Comparison of ENCODE assay signal across 1 cellular context in genomic region chr1:62436466-62437272, GRCh38.
TF ChIP-seq lines count a peak whose summit lies in the region.

USP1 (plus strand) TSS chr1:62437049; CDS start chr1:62439868, 2,819 bp downstream.

TF ChIP-seq in K562, 482 proteins besides CTCF, POLR2A, EP300 and RAD21 (continued from another document and continues in another):
- TF ChIP-seq, protein P1, sequence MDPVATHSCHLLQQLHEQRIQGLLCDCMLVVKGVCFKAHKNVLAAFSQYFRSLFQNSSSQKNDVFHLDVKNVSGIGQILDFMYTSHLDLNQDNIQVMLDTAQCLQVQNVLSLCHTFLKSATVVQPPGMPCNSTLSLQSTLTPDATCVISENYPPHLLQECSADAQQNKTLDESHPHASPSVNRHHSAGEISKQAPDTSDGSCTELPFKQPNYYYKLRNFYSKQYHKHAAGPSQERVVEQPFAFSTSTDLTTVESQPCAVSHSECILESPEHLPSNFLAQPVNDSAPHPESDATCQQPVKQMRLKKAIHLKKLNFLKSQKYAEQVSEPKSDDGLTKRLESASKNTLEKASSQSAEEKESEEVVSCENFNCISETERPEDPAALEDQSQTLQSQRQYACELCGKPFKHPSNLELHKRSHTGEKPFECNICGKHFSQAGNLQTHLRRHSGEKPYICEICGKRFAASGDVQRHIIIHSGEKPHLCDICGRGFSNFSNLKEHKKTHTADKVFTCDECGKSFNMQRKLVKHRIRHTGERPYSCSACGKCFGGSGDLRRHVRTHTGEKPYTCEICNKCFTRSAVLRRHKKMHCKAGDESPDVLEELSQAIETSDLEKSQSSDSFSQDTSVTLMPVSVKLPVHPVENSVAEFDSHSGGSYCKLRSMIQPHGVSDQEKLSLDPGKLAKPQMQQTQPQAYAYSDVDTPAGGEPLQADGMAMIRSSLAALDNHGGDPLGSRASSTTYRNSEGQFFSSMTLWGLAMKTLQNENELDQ (CRISPR knock-in tag; IDR thresholded peaks at IDR 0.05; ENCODE audit: borderline replicate concordance), result no peak
- TF ChIP-seq, protein P2, sequence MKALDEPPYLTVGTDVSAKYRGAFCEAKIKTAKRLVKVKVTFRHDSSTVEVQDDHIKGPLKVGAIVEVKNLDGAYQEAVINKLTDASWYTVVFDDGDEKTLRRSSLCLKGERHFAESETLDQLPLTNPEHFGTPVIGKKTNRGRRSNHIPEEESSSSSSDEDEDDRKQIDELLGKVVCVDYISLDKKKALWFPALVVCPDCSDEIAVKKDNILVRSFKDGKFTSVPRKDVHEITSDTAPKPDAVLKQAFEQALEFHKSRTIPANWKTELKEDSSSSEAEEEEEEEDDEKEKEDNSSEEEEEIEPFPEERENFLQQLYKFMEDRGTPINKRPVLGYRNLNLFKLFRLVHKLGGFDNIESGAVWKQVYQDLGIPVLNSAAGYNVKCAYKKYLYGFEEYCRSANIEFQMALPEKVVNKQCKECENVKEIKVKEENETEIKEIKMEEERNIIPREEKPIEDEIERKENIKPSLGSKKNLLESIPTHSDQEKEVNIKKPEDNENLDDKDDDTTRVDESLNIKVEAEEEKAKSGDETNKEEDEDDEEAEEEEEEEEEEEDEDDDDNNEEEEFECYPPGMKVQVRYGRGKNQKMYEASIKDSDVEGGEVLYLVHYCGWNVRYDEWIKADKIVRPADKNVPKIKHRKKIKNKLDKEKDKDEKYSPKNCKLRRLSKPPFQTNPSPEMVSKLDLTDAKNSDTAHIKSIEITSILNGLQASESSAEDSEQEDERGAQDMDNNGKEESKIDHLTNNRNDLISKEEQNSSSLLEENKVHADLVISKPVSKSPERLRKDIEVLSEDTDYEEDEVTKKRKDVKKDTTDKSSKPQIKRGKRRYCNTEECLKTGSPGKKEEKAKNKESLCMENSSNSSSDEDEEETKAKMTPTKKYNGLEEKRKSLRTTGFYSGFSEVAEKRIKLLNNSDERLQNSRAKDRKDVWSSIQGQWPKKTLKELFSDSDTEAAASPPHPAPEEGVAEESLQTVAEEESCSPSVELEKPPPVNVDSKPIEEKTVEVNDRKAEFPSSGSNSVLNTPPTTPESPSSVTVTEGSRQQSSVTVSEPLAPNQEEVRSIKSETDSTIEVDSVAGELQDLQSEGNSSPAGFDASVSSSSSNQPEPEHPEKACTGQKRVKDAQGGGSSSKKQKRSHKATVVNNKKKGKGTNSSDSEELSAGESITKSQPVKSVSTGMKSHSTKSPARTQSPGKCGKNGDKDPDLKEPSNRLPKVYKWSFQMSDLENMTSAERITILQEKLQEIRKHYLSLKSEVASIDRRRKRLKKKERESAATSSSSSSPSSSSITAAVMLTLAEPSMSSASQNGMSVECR (CRISPR knock-in tag; IDR thresholded peaks at IDR 0.05), result peak; percentile 76
- TF ChIP-seq, protein P3, sequence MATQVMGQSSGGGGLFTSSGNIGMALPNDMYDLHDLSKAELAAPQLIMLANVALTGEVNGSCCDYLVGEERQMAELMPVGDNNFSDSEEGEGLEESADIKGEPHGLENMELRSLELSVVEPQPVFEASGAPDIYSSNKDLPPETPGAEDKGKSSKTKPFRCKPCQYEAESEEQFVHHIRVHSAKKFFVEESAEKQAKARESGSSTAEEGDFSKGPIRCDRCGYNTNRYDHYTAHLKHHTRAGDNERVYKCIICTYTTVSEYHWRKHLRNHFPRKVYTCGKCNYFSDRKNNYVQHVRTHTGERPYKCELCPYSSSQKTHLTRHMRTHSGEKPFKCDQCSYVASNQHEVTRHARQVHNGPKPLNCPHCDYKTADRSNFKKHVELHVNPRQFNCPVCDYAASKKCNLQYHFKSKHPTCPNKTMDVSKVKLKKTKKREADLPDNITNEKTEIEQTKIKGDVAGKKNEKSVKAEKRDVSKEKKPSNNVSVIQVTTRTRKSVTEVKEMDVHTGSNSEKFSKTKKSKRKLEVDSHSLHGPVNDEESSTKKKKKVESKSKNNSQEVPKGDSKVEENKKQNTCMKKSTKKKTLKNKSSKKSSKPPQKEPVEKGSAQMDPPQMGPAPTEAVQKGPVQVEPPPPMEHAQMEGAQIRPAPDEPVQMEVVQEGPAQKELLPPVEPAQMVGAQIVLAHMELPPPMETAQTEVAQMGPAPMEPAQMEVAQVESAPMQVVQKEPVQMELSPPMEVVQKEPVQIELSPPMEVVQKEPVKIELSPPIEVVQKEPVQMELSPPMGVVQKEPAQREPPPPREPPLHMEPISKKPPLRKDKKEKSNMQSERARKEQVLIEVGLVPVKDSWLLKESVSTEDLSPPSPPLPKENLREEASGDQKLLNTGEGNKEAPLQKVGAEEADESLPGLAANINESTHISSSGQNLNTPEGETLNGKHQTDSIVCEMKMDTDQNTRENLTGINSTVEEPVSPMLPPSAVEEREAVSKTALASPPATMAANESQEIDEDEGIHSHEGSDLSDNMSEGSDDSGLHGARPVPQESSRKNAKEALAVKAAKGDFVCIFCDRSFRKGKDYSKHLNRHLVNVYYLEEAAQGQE (CRISPR knock-in tag; IDR thresholded peaks at IDR 0.05; ENCODE audit: low read depth), result peak; percentile 67
- TF ChIP-seq, protein P4, sequence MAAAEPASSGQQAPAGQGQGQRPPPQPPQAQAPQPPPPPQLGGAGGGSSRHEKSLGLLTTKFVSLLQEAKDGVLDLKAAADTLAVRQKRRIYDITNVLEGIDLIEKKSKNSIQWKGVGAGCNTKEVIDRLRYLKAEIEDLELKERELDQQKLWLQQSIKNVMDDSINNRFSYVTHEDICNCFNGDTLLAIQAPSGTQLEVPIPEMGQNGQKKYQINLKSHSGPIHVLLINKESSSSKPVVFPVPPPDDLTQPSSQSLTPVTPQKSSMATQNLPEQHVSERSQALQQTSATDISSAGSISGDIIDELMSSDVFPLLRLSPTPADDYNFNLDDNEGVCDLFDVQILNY (CRISPR knock-in tag; IDR thresholded peaks at IDR 0.05), result peak; percentile 64; the same call in 1 of the 2 replicates
- TF ChIP-seq FOXA3 (CRISPR knock-in tag; conservative IDR thresholded peaks at IDR 0.05 in 1 of 2, IDR thresholded peaks at IDR 0.05 in 1 of 2) (no peak), TCFL5 (CRISPR knock-in tag; conservative IDR thresholded peaks at IDR 0.05) (no peak), ZNF778 (CRISPR knock-in tag; IDR thresholded peaks at IDR 0.05) (no peak), ELK1 (CRISPR knock-in tag; IDR thresholded peaks at IDR 0.05) (no peak), CC2D1A (IDR thresholded peaks at IDR 0.05) (peak; percentile 92), POLR2B (IDR thresholded peaks at IDR 0.05; ENCODE audit: low read depth, partially characterized antibody) (peak; percentile 80), MCM7 (IDR thresholded peaks at IDR 0.05) (no peak), ZNF445 (CRISPR knock-in tag; IDR thresholded peaks at IDR 0.05; ENCODE audit: low read depth) (no peak), XRCC5 (IDR thresholded peaks at IDR 0.05; ENCODE audit: low read depth, low read length) (peak; percentile 60; the same call in 1 of the 2 replicates), CEBPB (tag; IDR thresholded peaks at IDR 0.05) (no peak), FOXJ2 (tag; IDR thresholded peaks at IDR 0.05) (no peak), ZNF277 (CRISPR knock-in tag; IDR thresholded peaks at IDR 0.05; ENCODE audit: borderline replicate concordance) (no peak), EP400 (IDR thresholded peaks at IDR 0.05) (peak; percentile 90), ZFX (CRISPR knock-in tag; IDR thresholded peaks at IDR 0.05) (no peak), ZNF586 (CRISPR knock-in tag; conservative IDR thresholded peaks at IDR 0.05) (no peak; the same call in 1 of the 2 replicates), NFIC (IDR thresholded peaks at IDR 0.05) (0 out of 2 replicates have a peak, but pooled peaks have one; percentile 9), KLF16 (IDR thresholded peaks at IDR 0.05) (no peak), ATF2 (CRISPR knock-in tag; IDR thresholded peaks at IDR 0.05) (no peak), ZBTB7A (IDR thresholded peaks at IDR 0.05; ENCODE audit: borderline replicate concordance, control insufficient read depth, low read depth, low read length) (peak; percentile 95), SMARCA5 (IDR thresholded peaks at IDR 0.05) (no peak), MECOM (CRISPR knock-in tag; IDR thresholded peaks at IDR 0.05) (no peak), CSDE1 (IDR thresholded peaks at IDR 0.05) (no peak), ZNF146 (CRISPR knock-in tag; IDR thresholded peaks at IDR 0.05; ENCODE audit: unreplicated experiment) (no peak), RBM22 (IDR thresholded peaks at IDR 0.05; ENCODE audit: low read depth, low read length, poor library complexity, severe bottlenecking) (peak; percentile 84), NFE2 (IDR thresholded peaks at IDR 0.05; ENCODE audit: low read depth) (peak; percentile 94), KLF13 (tag; IDR thresholded peaks at IDR 0.05; ENCODE audit: borderline replicate concordance, low read depth) (0 out of 2 replicates have a peak, but pooled peaks have one; percentile 24), POLR2G (IDR thresholded peaks at IDR 0.05; ENCODE audit: low read depth, low read length) (peak; percentile 96)
- TF ChIP-seq, protein P5, sequence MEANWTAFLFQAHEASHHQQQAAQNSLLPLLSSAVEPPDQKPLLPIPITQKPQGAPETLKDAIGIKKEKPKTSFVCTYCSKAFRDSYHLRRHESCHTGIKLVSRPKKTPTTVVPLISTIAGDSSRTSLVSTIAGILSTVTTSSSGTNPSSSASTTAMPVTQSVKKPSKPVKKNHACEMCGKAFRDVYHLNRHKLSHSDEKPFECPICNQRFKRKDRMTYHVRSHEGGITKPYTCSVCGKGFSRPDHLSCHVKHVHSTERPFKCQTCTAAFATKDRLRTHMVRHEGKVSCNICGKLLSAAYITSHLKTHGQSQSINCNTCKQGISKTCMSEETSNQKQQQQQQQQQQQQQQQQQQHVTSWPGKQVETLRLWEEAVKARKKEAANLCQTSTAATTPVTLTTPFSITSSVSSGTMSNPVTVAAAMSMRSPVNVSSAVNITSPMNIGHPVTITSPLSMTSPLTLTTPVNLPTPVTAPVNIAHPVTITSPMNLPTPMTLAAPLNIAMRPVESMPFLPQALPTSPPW (CRISPR knock-in tag; IDR thresholded peaks at IDR 0.05), result peak; percentile 54
- TF ChIP-seq, protein P6, sequence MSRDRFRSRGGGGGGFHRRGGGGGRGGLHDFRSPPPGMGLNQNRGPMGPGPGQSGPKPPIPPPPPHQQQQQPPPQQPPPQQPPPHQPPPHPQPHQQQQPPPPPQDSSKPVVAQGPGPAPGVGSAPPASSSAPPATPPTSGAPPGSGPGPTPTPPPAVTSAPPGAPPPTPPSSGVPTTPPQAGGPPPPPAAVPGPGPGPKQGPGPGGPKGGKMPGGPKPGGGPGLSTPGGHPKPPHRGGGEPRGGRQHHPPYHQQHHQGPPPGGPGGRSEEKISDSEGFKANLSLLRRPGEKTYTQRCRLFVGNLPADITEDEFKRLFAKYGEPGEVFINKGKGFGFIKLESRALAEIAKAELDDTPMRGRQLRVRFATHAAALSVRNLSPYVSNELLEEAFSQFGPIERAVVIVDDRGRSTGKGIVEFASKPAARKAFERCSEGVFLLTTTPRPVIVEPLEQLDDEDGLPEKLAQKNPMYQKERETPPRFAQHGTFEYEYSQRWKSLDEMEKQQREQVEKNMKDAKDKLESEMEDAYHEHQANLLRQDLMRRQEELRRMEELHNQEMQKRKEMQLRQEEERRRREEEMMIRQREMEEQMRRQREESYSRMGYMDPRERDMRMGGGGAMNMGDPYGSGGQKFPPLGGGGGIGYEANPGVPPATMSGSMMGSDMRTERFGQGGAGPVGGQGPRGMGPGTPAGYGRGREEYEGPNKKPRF (IDR thresholded peaks at IDR 0.05; ENCODE audit: low read depth, low read length), result no peak
- TF ChIP-seq, protein P7, sequence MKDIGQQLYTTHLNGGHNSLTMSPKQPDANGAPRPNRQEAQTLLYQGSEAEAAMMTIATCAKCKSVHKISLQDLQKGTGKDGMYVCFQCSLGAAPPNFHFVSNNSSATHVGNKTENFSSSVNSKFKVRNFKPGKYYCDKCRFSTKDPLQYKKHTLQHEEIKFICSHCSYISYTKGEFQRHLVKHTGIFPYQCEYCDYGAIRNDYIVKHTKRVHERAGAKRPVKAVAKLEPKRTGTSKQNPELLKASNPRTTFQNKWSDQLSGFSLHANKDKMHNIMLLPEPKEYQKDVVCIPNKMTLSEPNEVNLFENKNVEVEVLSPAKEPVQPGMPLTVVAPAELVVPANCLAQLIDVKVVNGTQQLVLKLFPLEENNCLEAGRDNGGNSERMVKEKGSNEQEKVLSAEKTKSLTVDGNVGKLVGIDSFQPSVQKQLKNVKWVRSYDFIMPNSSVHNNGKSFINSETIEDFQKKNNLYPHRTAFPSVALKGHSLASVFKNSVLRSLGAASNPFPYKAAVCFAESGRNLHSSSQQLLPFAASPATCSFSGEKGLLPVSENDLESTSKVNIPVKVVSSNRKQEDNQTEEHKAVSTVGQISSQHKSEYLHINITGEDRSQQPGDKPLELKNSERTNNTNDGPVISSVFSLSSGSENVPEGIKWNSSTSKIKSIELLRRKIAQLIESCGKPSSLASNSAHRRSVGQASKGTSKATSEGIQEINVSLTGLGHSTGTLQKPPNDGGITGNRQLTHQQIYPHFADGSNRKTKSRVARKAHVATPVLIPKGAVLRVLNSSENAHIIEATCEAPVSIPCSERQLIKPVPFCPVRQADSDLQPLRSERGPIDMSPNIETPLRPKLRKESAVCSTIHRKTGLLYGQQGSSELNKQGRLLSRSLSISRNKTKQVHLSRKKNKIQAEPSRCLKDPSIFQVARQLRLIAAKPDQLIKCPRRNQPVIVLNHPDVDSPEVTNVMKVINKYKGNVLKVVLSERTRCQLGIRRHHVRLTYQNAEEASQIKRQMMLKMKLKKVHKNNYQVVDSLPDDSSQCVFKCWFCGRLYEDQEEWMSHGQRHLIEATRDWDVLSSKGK (CRISPR knock-in tag; IDR thresholded peaks at IDR 0.05), result no peak
- TF ChIP-seq, protein P8, sequence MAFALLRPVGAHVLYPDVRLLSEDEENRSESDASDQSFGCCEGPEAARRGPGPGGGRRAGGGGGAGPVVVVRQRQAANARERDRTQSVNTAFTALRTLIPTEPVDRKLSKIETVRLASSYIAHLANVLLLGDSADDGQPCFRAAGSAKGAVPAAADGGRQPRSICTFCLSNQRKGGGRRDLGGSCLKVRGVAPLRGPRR (CRISPR knock-in tag; IDR thresholded peaks at IDR 0.05), result no peak
